Comparison of ENCODE assay signal across 8 cellular contexts in genomic region chr12:121038861-121039654, GRCh38. TPM values are rescaled to one million over a fixed set of nuclear protein-coding genes. Genes with fewer than 3 reads are reported as not detected.
DNase-seq lines count a peak whose midpoint lies in the region; ATAC-seq and TF ChIP-seq lines count a peak whose summit lies in the region.

Gene OASL, minus strand, starts transcription at chr12:121039246. Its CDS starts 275 bp downstream, at chr12:121038971.

- H4K20me1 ChIP-seq in BLaER1 treated with 17β-estradiol and CSF1 and Interleukin-3, amounts not matched to agents 10 nM and 100 nM: no peaks in the 10 kb centered on the region

- H3K9me3 Mint-ChIP-seq in IgD-negative memory B cell: peaks cover 0 to 2% (median 0%) of the 10 kb centered on the region in 3 donors
- no peaks in the 10 kb centered on the region for H3K9me3 Mint-ChIP-seq in activated CD8-positive, alpha-beta T cell treated with anti-CD3 and anti-CD28 coated beads for 36 hours

- POLR2A ChIA-PET in activated CD8-positive, alpha-beta T cell treated with anti-CD3 and anti-CD28 coated beads for 36 hours (lab: Charles Lee): no interaction called here

- H3K9me3 ChIP-seq in BLaER1 treated with 17β-estradiol and CSF1 and Interleukin-3, amounts not matched to agents 10 nM and 100 nM (replicated peaks in 1 of 11): no peaks in the 10 kb centered on the region

- intact Hi-C loops in activated CD8-positive, alpha-beta T cell treated with anti-CD3 and anti-CD28 coated beads for 36 hours (cut with micrococcal nuclease): no loop called here

- H3K4me3 ChIP-seq in BLaER1 treated with 17β-estradiol and CSF1 and Interleukin-3, amounts not matched to agents 10 nM and 100 nM: peak within 1 kb of the TSS in 6 of 10 experiments; percentile 26 to 66 (median 52); a peak in 12 of 20 replicates

- H3K27me3 Mint-ChIP-seq in IgD-negative memory B cell: peaks cover 31% of the 10 kb centered on the region
- H3K27me3 Mint-ChIP-seq in activated CD8-positive, alpha-beta T cell treated with anti-CD3 and anti-CD28 coated beads for 36 hours: peaks cover 9% of the 10 kb centered on the region

- no peaks in the 10 kb centered on the region; a peak in 1 of 22 replicates for H3K27me3 ChIP-seq in BLaER1 treated with 17β-estradiol and CSF1 and Interleukin-3, amounts not matched to agents 10 nM and 100 nM

- peak within 1 kb of the TSS in 6 of 11 experiments; percentile 15 to 79 (median 68); a peak in 12 of 22 replicates for H3K27ac ChIP-seq in BLaER1 treated with 17β-estradiol and CSF1 and Interleukin-3, amounts not matched to agents 10 nM and 100 nM

- H3K36me3 ChIP-seq in BLaER1 treated with 17β-estradiol and CSF1 and Interleukin-3, amounts not matched to agents 10 nM and 100 nM: no peaks in the 10 kb centered on the region

- no peak for TF ChIP-seq CTCF in GM20000 (IDR thresholded peaks at IDR 0.05; ENCODE audit: extremely low read depth, missing control alignments)
- TF ChIP-seq CTCF in activated CD8-positive, alpha-beta T cell treated with anti-CD3 and anti-CD28 coated beads for 36 hours (IDR thresholded peaks at IDR 0.05): no peak

- H3K36me3 Mint-ChIP-seq in IgD-negative memory B cell: no peaks in the 10 kb centered on the region
- H3K36me3 Mint-ChIP-seq in activated CD8-positive, alpha-beta T cell treated with anti-CD3 and anti-CD28 coated beads for 36 hours (ENCODE audit: low read depth): peaks cover 2% of the 10 kb centered on the region

- CTCF ChIA-PET in activated CD8-positive, alpha-beta T cell treated with anti-CD3 and anti-CD28 coated beads for 36 hours (lab: Charles Lee): interaction anchor here (0.6 to 2.7 kb wide), 6 partner anchors 21 to 486 kb away, joined by 3 to 18 read pairs (median 4); no protein-coding TSS in a partner anchor

- H3K27ac Mint-ChIP-seq in IgD-negative memory B cell: peak within 1 kb of the TSS in 2 of 3 donors; percentile 60 to 87
- H3K27ac Mint-ChIP-seq in activated CD8-positive, alpha-beta T cell treated with anti-CD3 and anti-CD28 coated beads for 36 hours: peak within 1 kb of the TSS; percentile 87

- DNase-seq in GM20000 (ENCODE audit: low spot score) (peak; percentile 45), pons (ENCODE audit: low spot score) (peak; percentile 55), DMS153 (lab: John Stamatoyannopoulos, UW) (no peak), COLO668 (lab: John Stamatoyannopoulos, UW; ENCODE audit: unreplicated experiment) (no peak)
- DNase-seq in activated CD8-positive, alpha-beta T cell treated with anti-CD3 and anti-CD28 coated beads for 36 hours: peak; percentile 65

- H3K4me1 ChIP-seq in BLaER1 treated with 17β-estradiol and CSF1 and Interleukin-3, amounts not matched to agents 10 nM and 100 nM: peaks cover 27 to 53% (median 38%) of the 10 kb centered on the region in 10 experiments

- peak; percentile 55 for ATAC-seq in activated CD8-positive, alpha-beta T cell treated with anti-CD3 and anti-CD28 coated beads for 36 hours
- peak; percentile 76 for ATAC-seq in esophagus mucosa

- H3K4me2 ChIP-seq in BLaER1 treated with 17β-estradiol and CSF1 and Interleukin-3, amounts not matched to agents 10 nM and 100 nM: peak within 1 kb of the TSS; percentile 48 to 89 (median 73)

- peaks cover 15 to 19% (median 15%) of the 10 kb centered on the region in 3 donors for H3K4me1 Mint-ChIP-seq in IgD-negative memory B cell
- H3K4me1 Mint-ChIP-seq in activated CD8-positive, alpha-beta T cell treated with anti-CD3 and anti-CD28 coated beads for 36 hours (ENCODE audit: low read depth): peaks cover 51% of the 10 kb centered on the region

- peak within 1 kb of the TSS in 8 of 11 experiments; percentile 26 to 66 (median 52); a peak in 9 of 22 replicates for H3K9ac ChIP-seq in BLaER1 treated with 17β-estradiol and CSF1 and Interleukin-3, amounts not matched to agents 10 nM and 100 nM

- peak within 1 kb of the TSS; percentile 71 to 99 (median 88) for H3K4me3 Mint-ChIP-seq in IgD-negative memory B cell
- peak within 1 kb of the TSS; percentile 80 for H3K4me3 Mint-ChIP-seq in activated CD8-positive, alpha-beta T cell treated with anti-CD3 and anti-CD28 coated beads for 36 hours

RNA-seq across cellular contexts. Expression of gene OASL, which starts in this region (rescaled TPM):
- polyA plus RNA-seq in IgD-negative memory B cell: 0.78 TPM
- 10 to 100 TPM; 11.1 to 11.4 TPM for total RNA-seq in activated CD8-positive, alpha-beta T cell treated with anti-CD3 and anti-CD28 coated beads for 36 hours
- total RNA-seq in esophagus mucosa: 5.9 TPM

Comparison
In these comparisons a context has a peak if more than half of its experiments do, and no peak if none do; other contexts are left out.
1. DNase-seq: peak in GM20000 (single experiment), activated CD8-positive, alpha-beta T cell treated with anti-CD3 and anti-CD28 coated beads for 36 hours (single experiment) and pons (single experiment); none in DMS153 (single experiment) and COLO668 (single experiment).